In genomic region chr19:6720369-6721112, GRCh38 we compare ENCODE assay signal across 8 cellular contexts. TPM values are rescaled to one million over a fixed set of nuclear protein-coding genes. Genes with fewer than 3 reads are reported as not detected.
A peak's percentile ranks its signal among the peaks of the same experiment; 100 is the strongest.
DNase-seq lines count a peak whose midpoint lies in the region; ATAC-seq, FAIRE-seq and TF ChIP-seq lines count a peak whose summit lies in the region.

Gene C3 (minus strand): TSS chr19:6720650. CDS start chr19:6720589, 61 bp downstream.

- peaks cover 4% of the 10 kb centered on the region for H3K27me3 Mint-ChIP-seq in activated T-helper 1 cell treated with anti-CD3 and anti-CD28 coated beads, Interleukin-12 subunit alpha, Interleukin-12 subunit beta, Interleukin-2, Interleukin-4 antibody, amounts not matched to agents 30 ng/mL and 10 ng/mL and 1 ng/mL, durations not matched to agents 14 hours and 24 hours and 36 hours (ENCODE audit: insufficient read depth)
- H3K27me3 Mint-ChIP-seq in progenitor cell of endocrine pancreas: peaks cover 16% of the 10 kb centered on the region

- H3K36me3 Mint-ChIP-seq in activated T-helper 1 cell treated with anti-CD3 and anti-CD28 coated beads, Interleukin-12 subunit alpha, Interleukin-12 subunit beta, Interleukin-2, Interleukin-4 antibody, amounts not matched to agents 30 ng/mL and 10 ng/mL and 1 ng/mL, durations not matched to agents 14 hours and 24 hours and 36 hours (ENCODE audit: low read depth): peaks cover 4% of the 10 kb centered on the region
- no peaks in the 10 kb centered on the region for H3K36me3 Mint-ChIP-seq in progenitor cell of endocrine pancreas (ENCODE audit: insufficient read depth)

- H3K4me3 ChIP-seq in left ventricle myocardium inferior (peak within 1 kb of the TSS; percentile 58), small intestine (ENCODE audit: low read depth in 1 of 2, low read length in 2 of 2) (no peak within 1 kb of the TSS)

- peak within 1 kb of the TSS; percentile 36 for H3K27ac Mint-ChIP-seq in activated T-helper 1 cell treated with anti-CD3 and anti-CD28 coated beads, Interleukin-12 subunit alpha, Interleukin-12 subunit beta, Interleukin-2, Interleukin-4 antibody, amounts not matched to agents 30 ng/mL and 10 ng/mL and 1 ng/mL, durations not matched to agents 14 hours and 24 hours and 36 hours
- no peak within 1 kb of the TSS for H3K27ac Mint-ChIP-seq in progenitor cell of endocrine pancreas

- TF ChIP-seq CTCF in left ventricle myocardium inferior (IDR thresholded peaks at IDR 0.05; ENCODE audit: borderline replicate concordance): no peak
- TF ChIP-seq CTCF in progenitor cell of endocrine pancreas (IDR thresholded peaks at IDR 0.05; ENCODE audit: unreplicated experiment): no peak

- H3K36me3 ChIP-seq in left ventricle myocardium inferior: no peaks in the 10 kb centered on the region
- H3K36me3 ChIP-seq in small intestine (ENCODE audit: control insufficient read depth in 2 of 2, insufficient read depth in 2 of 2, low read length in 2 of 2): no peaks in the 10 kb centered on the region

- intact Hi-C loops in activated T-helper 1 cell treated with anti-CD3 and anti-CD28 coated beads, Interleukin-12 subunit alpha, Interleukin-12 subunit beta, Interleukin-2, Interleukin-4 antibody, amounts not matched to agents 30 ng/mL and 10 ng/mL and 1 ng/mL, durations not matched to agents 14 hours and 24 hours and 36 hours (cut with micrococcal nuclease): loop anchor here (5.0 kb wide), 1 partner anchor 88 kb away; no protein-coding TSS in a partner anchor
- intact Hi-C loops in left ventricle myocardium inferior (cut with micrococcal nuclease): no loop called here

- H3K9me3 ChIP-seq in left ventricle myocardium inferior (replicated peaks): no peaks in the 10 kb centered on the region
- H3K9me3 ChIP-seq in small intestine (ENCODE audit: control insufficient read depth, low read depth): no peaks in the 10 kb centered on the region

- ATAC-seq in SK-N-SH treated with all-trans-retinoic acid at 6 μM for 48 hours: no peak
- ATAC-seq in GM21529 (IDR thresholded peaks at IDR 0.05; ENCODE audit: unreplicated experiment): no peak

- H3K4me1 ChIP-seq in left ventricle myocardium inferior (no peaks in the 10 kb centered on the region), small intestine (ENCODE audit: control insufficient read depth in 2 of 2, insufficient read depth in 1 of 2, low read depth in 1 of 2, low read length in 1 of 2) (peaks cover 1 to 2% of the 10 kb centered on the region in 2 donors)

- no peak within 1 kb of the TSS for H3K4me3 Mint-ChIP-seq in activated T-helper 1 cell treated with anti-CD3 and anti-CD28 coated beads, Interleukin-12 subunit alpha, Interleukin-12 subunit beta, Interleukin-2, Interleukin-4 antibody, amounts not matched to agents 30 ng/mL and 10 ng/mL and 1 ng/mL, durations not matched to agents 14 hours and 24 hours and 36 hours
- H3K4me3 Mint-ChIP-seq in progenitor cell of endocrine pancreas (ENCODE audit: low read depth): no peak within 1 kb of the TSS

- H3K27ac ChIP-seq in left ventricle myocardium inferior (replicated peaks) (peak within 1 kb of the TSS; percentile 66), small intestine (ENCODE audit: low read depth in 1 of 2, low read length in 1 of 2) (peak within 1 kb of the TSS in 1 of 2 donors; percentile 9)

- H3K4me1 Mint-ChIP-seq in activated T-helper 1 cell treated with anti-CD3 and anti-CD28 coated beads, Interleukin-12 subunit alpha, Interleukin-12 subunit beta, Interleukin-2, Interleukin-4 antibody, amounts not matched to agents 30 ng/mL and 10 ng/mL and 1 ng/mL, durations not matched to agents 14 hours and 24 hours and 36 hours (ENCODE audit: low read depth): peaks cover 32% of the 10 kb centered on the region
- peaks cover 16% of the 10 kb centered on the region for H3K4me1 Mint-ChIP-seq in progenitor cell of endocrine pancreas (ENCODE audit: low read depth)

- H3K9me3 Mint-ChIP-seq in activated T-helper 1 cell treated with anti-CD3 and anti-CD28 coated beads, Interleukin-12 subunit alpha, Interleukin-12 subunit beta, Interleukin-2, Interleukin-4 antibody, amounts not matched to agents 30 ng/mL and 10 ng/mL and 1 ng/mL, durations not matched to agents 14 hours and 24 hours and 36 hours: peaks cover 5% of the 10 kb centered on the region
- H3K9me3 Mint-ChIP-seq in progenitor cell of endocrine pancreas (ENCODE audit: low read depth): no peaks in the 10 kb centered on the region

- WGBS in small intestine, 3 donors: 57 to 96% (median 81%) methylated on average over 4 of the region's 4 CpGs

- FAIRE-seq in small intestine (lab: Jason Lieb, UNC): no peak

- peak; percentile 49 for DNase-seq in GM04504 (ENCODE audit: low read depth)
- DNase-seq in activated T-helper 1 cell treated with anti-CD3 and anti-CD28 coated beads, Interleukin-12 subunit alpha, Interleukin-12 subunit beta, Interleukin-2, Interleukin-4 antibody, amounts not matched to agents 30 ng/mL and 10 ng/mL and 1 ng/mL, durations not matched to agents 14 hours and 24 hours and 36 hours (ENCODE audit: low spot score): no peak
- DNase-seq in left ventricle myocardium inferior: peak; percentile 62
- DNase-seq in small intestine: no peak
- no peak for DNase-seq in progenitor cell of endocrine pancreas (ENCODE audit: low spot score, unreplicated experiment)
- DNase-seq in activated CD4-positive, alpha-beta T cell treated with anti-CD3 and anti-CD28 coated beads for 1 hour: no peak

- H3K27me3 ChIP-seq in left ventricle myocardium inferior (ENCODE audit: low read depth) (peaks cover 68% of the 10 kb centered on the region), small intestine (ENCODE audit: control insufficient read depth in 2 of 2, insufficient read depth in 2 of 2, low read length in 2 of 2) (no peaks in the 10 kb centered on the region)

TF ChIP-seq in SK-N-SH treated with all-trans-retinoic acid at 6 μM for 48 hours, 23 proteins besides CTCF, POLR2A, EP300 and RAD21:
- TF ChIP-seq TSHZ2 (CRISPR knock-in tag; IDR thresholded peaks at IDR 0.05) (no peak), ARNTL (CRISPR knock-in tag; IDR thresholded peaks at IDR 0.05; ENCODE audit: borderline replicate concordance, low read depth) (no peak), ISL1 (CRISPR knock-in tag; IDR thresholded peaks at IDR 0.05) (no peak), ZNF8 (CRISPR knock-in tag; IDR thresholded peaks at IDR 0.05) (no peak), OSR1 (CRISPR knock-in tag; IDR thresholded peaks at IDR 0.05) (no peak), PPARA (CRISPR knock-in tag; IDR thresholded peaks at IDR 0.05; ENCODE audit: borderline replicate concordance) (no peak), POU6F1 (CRISPR knock-in tag; IDR thresholded peaks at IDR 0.05; ENCODE audit: borderline replicate concordance, low read depth) (no peak)
- TF ChIP-seq, protein P1, sequence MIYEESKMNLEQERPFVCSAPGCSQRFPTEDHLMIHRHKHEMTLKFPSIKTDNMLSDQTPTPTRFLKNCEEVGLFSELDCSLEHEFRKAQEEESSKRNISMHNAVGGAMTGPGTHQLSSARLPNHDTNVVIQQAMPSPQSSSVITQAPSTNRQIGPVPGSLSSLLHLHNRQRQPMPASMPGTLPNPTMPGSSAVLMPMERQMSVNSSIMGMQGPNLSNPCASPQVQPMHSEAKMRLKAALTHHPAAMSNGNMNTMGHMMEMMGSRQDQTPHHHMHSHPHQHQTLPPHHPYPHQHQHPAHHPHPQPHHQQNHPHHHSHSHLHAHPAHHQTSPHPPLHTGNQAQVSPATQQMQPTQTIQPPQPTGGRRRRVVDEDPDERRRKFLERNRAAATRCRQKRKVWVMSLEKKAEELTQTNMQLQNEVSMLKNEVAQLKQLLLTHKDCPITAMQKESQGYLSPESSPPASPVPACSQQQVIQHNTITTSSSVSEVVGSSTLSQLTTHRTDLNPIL (CRISPR knock-in tag; IDR thresholded peaks at IDR 0.05; ENCODE audit: low read depth): no peak

RNA-seq across cellular contexts. Expression of gene C3, which starts in this region (rescaled TPM):
- 6.1 and 7.2 TPM in 2 replicates for total RNA-seq in activated T-helper 1 cell treated with anti-CD3 and anti-CD28 coated beads, Interleukin-12 subunit alpha, Interleukin-12 subunit beta, Interleukin-2, Interleukin-4 antibody, amounts not matched to agents 30 ng/mL and 10 ng/mL and 1 ng/mL, durations not matched to agents 14 hours and 24 hours and 36 hours
- total RNA-seq in left ventricle myocardium inferior: 133 TPM
- polyA plus RNA-seq in small intestine: 100 to 1,000 TPM in 1 of 3 donors, 10 to 100 TPM in 1, 1 to 10 TPM in 1; 9.5 to 552 (median 16.1) TPM
- total RNA-seq in progenitor cell of endocrine pancreas: 1.5 and 1.6 TPM in 2 replicates

Comparison
In these comparisons a context has a peak if more than half of its experiments do, and no peak if none do; other contexts are left out.
1. RNA of gene C3 (total RNA-seq): 133 TPM in left ventricle myocardium inferior (single experiment); 6.1 to 7.2 TPM in activated T-helper 1 cell treated with anti-CD3 and anti-CD28 coated beads, Interleukin-12 subunit alpha, Interleukin-12 subunit beta, Interleukin-2, Interleukin-4 antibody, amounts not matched to agents 30 ng/mL and 10 ng/mL and 1 ng/mL, durations not matched to agents 14 hours and 24 hours and 36 hours and 1.5 to 1.6 TPM in progenitor cell of endocrine pancreas; every median in the first group is over 10 times any median in the second.
2. DNase-seq: peak in GM04504 (single experiment) and left ventricle myocardium inferior (single experiment); none in activated T-helper 1 cell treated with anti-CD3 and anti-CD28 coated beads, Interleukin-12 subunit alpha, Interleukin-12 subunit beta, Interleukin-2, Interleukin-4 antibody, amounts not matched to agents 30 ng/mL and 10 ng/mL and 1 ng/mL, durations not matched to agents 14 hours and 24 hours and 36 hours (single experiment), small intestine (single experiment), progenitor cell of endocrine pancreas (single experiment) and activated CD4-positive, alpha-beta T cell treated with anti-CD3 and anti-CD28 coated beads for 1 hour (single experiment).